In the genomic region with DNA sequence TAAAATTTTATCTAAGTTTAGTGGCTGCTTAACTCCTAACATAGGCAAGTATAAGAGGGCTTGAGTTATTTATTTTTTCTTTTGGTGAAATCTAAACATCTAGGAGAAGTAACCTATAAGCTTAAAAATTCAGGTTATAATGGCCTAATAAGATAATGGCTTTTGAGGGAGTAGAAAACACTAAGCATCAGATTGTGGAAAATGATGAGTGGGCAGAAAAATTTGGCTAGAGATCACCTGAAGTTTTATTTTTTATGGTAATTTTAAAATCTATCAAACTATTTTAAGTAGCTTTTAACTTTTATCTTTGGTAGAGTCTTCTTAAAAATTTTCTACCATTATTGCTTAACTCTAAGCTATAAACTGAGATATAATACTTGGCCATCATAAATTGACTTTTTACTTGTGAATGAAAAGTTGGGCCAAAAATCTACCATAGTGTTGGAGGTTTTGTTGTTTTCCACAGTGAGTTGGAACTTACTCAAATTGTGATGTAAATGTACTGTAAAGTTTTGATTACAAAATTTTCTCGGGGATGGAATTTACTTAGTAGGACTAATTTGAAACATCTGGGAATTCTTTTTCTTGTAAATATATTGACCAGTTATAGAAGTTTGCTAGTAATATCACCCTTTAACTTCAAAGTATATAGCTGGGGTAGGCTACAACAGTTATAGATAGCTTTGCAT, we compare ENCODE assay signal across 22 cellular contexts.
"Had no signal": no experiment of that assay in that cellular context is flagged by ENCODE, and none has a peak within 500 bp of the region (broad histone marks: within the 10 kb centered on the region; RNA-seq: fewer than 3 reads in every experiment).

No MANE protein-coding gene starts in this region.

- H3K4me3 ChIP-seq: ascending aorta, gastroesophageal sphincter, heart left ventricle, left lung, tibial artery had no signal

- FAIRE-seq: urothelium cell line had no signal

- H3K4me3 Mint-ChIP-seq: activated B cell treated with CpG ODN at 0.5 μM for 24 hours; activated CD4-positive, alpha-beta memory T cell treated with anti-CD3 and anti-CD28 coated beads, Interleukin-2, amount 10 ng/mL, durations not matched to agents 7 days and 5 days; dendritic cell treated with granulocyte-macrophage colony-stimulating factor and Interleukin-4, amounts not matched to agents 40 ng/mL and 50 ng/mL, for 4 days; nephron had no signal

- H3K27ac ChIP-seq: ascending aorta, gastroesophageal sphincter, heart left ventricle, left lung, tibial artery had no signal

- ATAC-seq: esophagus mucosa, gastroesophageal sphincter, heart left ventricle, left lung had no signal

- H3K9me3 Mint-ChIP-seq: activated B cell treated with CpG ODN at 0.5 μM for 24 hours; activated CD4-positive, alpha-beta memory T cell treated with anti-CD3 and anti-CD28 coated beads, Interleukin-2, amount 10 ng/mL, durations not matched to agents 7 days and 5 days; dendritic cell treated with granulocyte-macrophage colony-stimulating factor and Interleukin-4, amounts not matched to agents 40 ng/mL and 50 ng/mL, for 4 days; nephron had no signal

- H3K27me3 ChIP-seq: ascending aorta, gastroesophageal sphincter, heart left ventricle, left lung, tibial artery had no signal

- H3K4me1 ChIP-seq: ascending aorta, left lung had no signal

- H3K27ac Mint-ChIP-seq: activated B cell treated with CpG ODN at 0.5 μM for 24 hours; activated CD4-positive, alpha-beta memory T cell treated with anti-CD3 and anti-CD28 coated beads, Interleukin-2, amount 10 ng/mL, durations not matched to agents 7 days and 5 days; dendritic cell treated with granulocyte-macrophage colony-stimulating factor and Interleukin-4, amounts not matched to agents 40 ng/mL and 50 ng/mL, for 4 days; nephron had no signal

- DNase-seq: activated B cell treated with CpG ODN at 0.5 μM for 24 hours; activated CD4-positive, alpha-beta memory T cell treated with anti-CD3 and anti-CD28 coated beads, Interleukin-2, amount 10 ng/mL, durations not matched to agents 7 days and 5 days; activated CD4-positive, alpha-beta T cell treated with anti-CD3 and anti-CD28 coated beads for 4 hours; activated effector memory CD4-positive, alpha-beta T cell treated with anti-CD3 and anti-CD28 coated beads, Interleukin-2, amount 50 U/mL, for 16 hours; activated naive CD4-positive, alpha-beta T cell treated with anti-CD3 and anti-CD28 coated beads, Interleukin-2, amount 50 U/mL, for 16 hours; activated T-cell treated with anti-CD3 and anti-CD28 coated beads, Interleukin-2, amount 50 U/mL, for 48 hours; cerebellar nuclear complex; effector CD8-positive, alpha-beta T cell; heart left ventricle; left lung; midbrain; posterior cingulate gyrus; retina; stimulated activated CD8-positive, alpha-beta memory T cell treated with anti-CD3 and anti-CD28 coated beads, Interleukin-4, amount 100 ng/mL, for 48 hours; stimulated activated naive CD4-positive, alpha-beta T cell; tibial artery had no signal

- H3K27me3 Mint-ChIP-seq: activated B cell treated with CpG ODN at 0.5 μM for 24 hours; activated CD4-positive, alpha-beta memory T cell treated with anti-CD3 and anti-CD28 coated beads, Interleukin-2, amount 10 ng/mL, durations not matched to agents 7 days and 5 days; dendritic cell treated with granulocyte-macrophage colony-stimulating factor and Interleukin-4, amounts not matched to agents 40 ng/mL and 50 ng/mL, for 4 days had no signal

- H3K36me3 ChIP-seq: ascending aorta, gastroesophageal sphincter had no signal

- H3K9me3 ChIP-seq: ascending aorta, gastroesophageal sphincter, heart left ventricle, left lung, tibial artery had no signal
